9 cellular contexts compared by ENCODE assay signal in genomic region chr2:25279091-25279651, GRCh38.
DNase-seq lines count a peak whose midpoint lies in the region; ATAC-seq and TF ChIP-seq lines count a peak whose summit lies in the region.
"Had no signal": no experiment of that assay in that cellular context is flagged by ENCODE, and none has a peak within 500 bp of the region (broad histone marks: within the 10 kb centered on the region; RNA-seq: fewer than 3 reads in every experiment).

No MANE protein-coding gene starts in this region.

- no peaks in the 10 kb centered on the region for H3K27me3 ChIP-seq in psoas muscle (ENCODE audit: insufficient read depth in 3 of 3, low read length in 2 of 3)
- H3K27me3 ChIP-seq: cardiac muscle cell had no signal

- no peak overlapping the region for H3K4me3 Mint-ChIP-seq in HFFc6

- H3K9me3 Mint-ChIP-seq in HFFc6: no peaks in the 10 kb centered on the region

- peaks cover 0 to 40% of the 10 kb centered on the region in 2 donors for H3K36me3 ChIP-seq in psoas muscle (ENCODE audit: insufficient read depth in 1 of 2, low read depth in 1 of 2)

- no peaks in the 10 kb centered on the region for H3K9me3 ChIP-seq in psoas muscle

- intact Hi-C loops in psoas muscle (cut with DNase I): no loop called here

- H3K27ac ChIP-seq in psoas muscle: peak overlapping the region; percentile 83

- no peaks in the 10 kb centered on the region for H3K36me3 Mint-ChIP-seq in HFFc6 (ENCODE audit: low read depth)

- H3K4me3 ChIP-seq in fibroblast of pulmonary artery (replicated peaks; ENCODE audit: low read depth, low read length) (no peak overlapping the region), psoas muscle (no peak overlapping the region)
- H3K4me3 ChIP-seq: cardiac muscle cell had no signal

- peaks cover 24% of the 10 kb centered on the region for H3K4me1 ChIP-seq in psoas muscle

- peaks cover 10% of the 10 kb centered on the region for H3K27me3 Mint-ChIP-seq in HFFc6 (ENCODE audit: insufficient read depth)

- H3K4me1 Mint-ChIP-seq in HFFc6 (ENCODE audit: low read depth): no peaks in the 10 kb centered on the region

- 18 to 35% (median 18%) methylated on average over 12 of the region's 12 CpGs for WGBS in psoas muscle, 3 donors

- TF ChIP-seq CTCF in fibroblast of pulmonary artery (IDR thresholded peaks at IDR 0.05; ENCODE audit: low read length, missing control alignments): no peak
- no peak for TF ChIP-seq CTCF in psoas muscle (IDR thresholded peaks at IDR 0.05)
- TF ChIP-seq CTCF in HFFc6 (IDR thresholded peaks at IDR 0.05): no peak

- no peak overlapping the region for H3K27ac Mint-ChIP-seq in HFFc6

- peak; percentile 81 for ATAC-seq in GM18907 (IDR thresholded peaks at IDR 0.05; ENCODE audit: unreplicated experiment)
- ATAC-seq in HG03066 (IDR thresholded peaks at IDR 0.05; ENCODE audit: low read depth, unreplicated experiment): peak; percentile 79
- ATAC-seq in psoas muscle: peak; percentile 59 to 80 (median 68)

- peak; percentile 83 to 89 for DNase-seq in AML-193 (lab: John Stamatoyannopoulos, UW)
- peak; percentile 92 for DNase-seq in SIG-M5 treated with dmso at 0.1 percent for 504 hours (lab: John Stamatoyannopoulos, UW; ENCODE audit: unreplicated experiment)
- peak; percentile 33 for DNase-seq in fibroblast of pulmonary artery (ENCODE audit: low read depth)
- DNase-seq in psoas muscle: peak; percentile 69 to 82
- DNase-seq in EL: no peak
- no peak for DNase-seq in HFFc6

Comparison
In these comparisons a context has a peak if more than half of its experiments do, and no peak if none do; other contexts are left out.
1. DNase-seq: peak in AML-193 (2 of 2), SIG-M5 treated with dmso at 0.1 percent for 504 hours (single experiment), fibroblast of pulmonary artery (single experiment) and psoas muscle (2 of 2); none in EL (single experiment) and HFFc6 (single experiment).
2. Peak in every context shown above with its lines, with median percentiles within 50 percentile points of each other: ATAC-seq.